ENCODE assay signal across 8 cellular contexts in genomic region chr17:17823433-17824118, GRCh38. TPM values are rescaled to one million over a fixed set of nuclear protein-coding genes. Genes with fewer than 3 reads are reported as not detected.
DNase-seq lines count a peak whose midpoint lies in the region; ATAC-seq and TF ChIP-seq lines count a peak whose summit lies in the region.

No MANE protein-coding gene starts in this region.

- peaks cover 58% of the 10 kb centered on the region for H3K4me1 Mint-ChIP-seq in Calu3 (ENCODE audit: low read depth, unreplicated experiment)

- H3K4me3 Mint-ChIP-seq in Calu3 (ENCODE audit: low read depth, unreplicated experiment), result peak overlapping the region; percentile 28

- H3K4me2 ChIP-seq in OCI-LY3 (ENCODE audit: low read length), result peak overlapping the region; percentile 82

- H4K20me1 ChIP-seq in OCI-LY3 (ENCODE audit: insufficient read depth, low read length), result peaks cover 34% of the 10 kb centered on the region

- intact Hi-C loops in Calu3 (cut with micrococcal nuclease; ENCODE audit: unreplicated experiment), result no loop called here

- peaks cover 70% of the 10 kb centered on the region for H3K36me3 Mint-ChIP-seq in Calu3 (ENCODE audit: insufficient read depth, unreplicated experiment)

- H3K36me3 ChIP-seq in OCI-LY3 (replicated peaks; ENCODE audit: low read depth, low read length) (peaks cover 8% of the 10 kb centered on the region), mucosa of stomach (ENCODE audit: control insufficient read depth, insufficient read depth, low read length) (peaks cover 3% of the 10 kb centered on the region)

- H3K27ac Mint-ChIP-seq in Calu3 (ENCODE audit: unreplicated experiment), result no peak overlapping the region

- no peaks in the 10 kb centered on the region for H3K9me3 Mint-ChIP-seq in Calu3 (ENCODE audit: low read depth, unreplicated experiment)

- H3K27me3 ChIP-seq in OCI-LY3 (ENCODE audit: low read depth, low read length) (no peaks in the 10 kb centered on the region), mucosa of stomach (ENCODE audit: control insufficient read depth, insufficient read depth, low read length) (no peaks in the 10 kb centered on the region)

- peak overlapping the region; percentile 74 for H3K4me3 ChIP-seq in OCI-LY3 (ENCODE audit: low read length)
- H3K4me3 ChIP-seq in epithelial cell of proximal tubule (ENCODE audit: low read depth, low read length), result peak overlapping the region; percentile 43
- H3K4me3 ChIP-seq in mucosa of stomach (ENCODE audit: low read length), result no peak overlapping the region

- ATAC-seq in GM19467 (IDR thresholded peaks at IDR 0.05; ENCODE audit: unreplicated experiment), result peak; percentile 73

- no peak for TF ChIP-seq CTCF in Calu3 (IDR thresholded peaks at IDR 0.05; ENCODE audit: unreplicated experiment)
- TF ChIP-seq CTCF in OCI-LY3 (IDR thresholded peaks at IDR 0.05; ENCODE audit: low read depth, low read length), result no peak
- no peak for TF ChIP-seq CTCF in epithelial cell of proximal tubule (conservative IDR thresholded peaks at IDR 0.05; ENCODE audit: low read depth, low read length)

- CTCF ChIA-PET in Calu3 (lab: Charles Lee), result no interaction called here

- peaks cover 4% of the 10 kb centered on the region; the same call in 1 of the 2 replicates for H3K79me2 ChIP-seq in OCI-LY3 (ENCODE audit: low read length)

- no TSS peak for BruUV-seq in Calu3 (replicated peaks; lab: Mats Ljungman, UMichigan)

- H3K9ac ChIP-seq in OCI-LY3 (ENCODE audit: low read length), result peak overlapping the region; percentile 71
- H3K9ac ChIP-seq in mucosa of stomach (ENCODE audit: low read length), result peak overlapping the region; percentile 44

- DNase-seq in Calu3, result peak; percentile 81
- DNase-seq in HT-29 (ENCODE audit: low spot score), result peak; percentile 86
- DNase-seq in activated T-cell treated with anti-CD3 and anti-CD28 coated beads for 4 hours, result peak; percentile 50
- DNase-seq in epithelial cell of proximal tubule (ENCODE audit: low read depth), result no peak
- DNase-seq in stimulated activated CD8-positive, alpha-beta memory T cell treated with anti-CD3 and anti-CD28 coated beads, Interleukin-7, amount 100 ng/mL, for 48 hours (ENCODE audit: extremely low read depth in 1 of 2, low read depth in 1 of 2), result peak; percentile 69

- no peaks in the 10 kb centered on the region for H3K27me3 Mint-ChIP-seq in Calu3 (ENCODE audit: unreplicated experiment)

- no peak overlapping the region for H2AFZ ChIP-seq in OCI-LY3 (ENCODE audit: low read depth, low read length)

- H3K4me1 ChIP-seq in OCI-LY3 (ENCODE audit: low read length), result peaks cover 37% of the 10 kb centered on the region
- peaks cover 75% of the 10 kb centered on the region for H3K4me1 ChIP-seq in mucosa of stomach (ENCODE audit: control insufficient read depth, insufficient read depth, low read length)

- no peaks in the 10 kb centered on the region for H3K9me3 ChIP-seq in OCI-LY3 (ENCODE audit: insufficient read depth, low read length)
- H3K9me3 ChIP-seq in mucosa of stomach (ENCODE audit: control insufficient read depth, low read length), result no peaks in the 10 kb centered on the region

- peak overlapping the region; percentile 81 for H3K27ac ChIP-seq in OCI-LY3 (ENCODE audit: low read length)

RNA-seq across cellular contexts. Expression of gene SREBF1, which starts 13.2 kb away (rescaled TPM):
- 104 and 110 TPM in 2 replicates for total RNA-seq in Calu3 (2022)
- total RNA-seq in HT-29 (2014; rRNA removed; shearing (Covaris generic)), result 296 and 304 TPM in 2 replicates
- 58.3 and 65.1 TPM in 2 replicates for total RNA-seq in epithelial cell of proximal tubule
